ENCODE assay signal across 8 cellular contexts in genomic region chr2:10120938-10121574, GRCh38. TPM values are rescaled to one million over a fixed set of nuclear protein-coding genes. Genes with fewer than 3 reads are reported as not detected.
DNase-seq lines count a peak whose midpoint lies in the region; ATAC-seq, FAIRE-seq and TF ChIP-seq lines count a peak whose summit lies in the region.

No MANE protein-coding gene starts in this region.

- H3K27me3 ChIP-seq in SJCRH30 (no peaks in the 10 kb centered on the region), esophagus muscularis mucosa (peaks cover 0 to 30% (median 14%) of the 10 kb centered on the region in 4 donors), psoas muscle (ENCODE audit: insufficient read depth in 3 of 3, low read length in 2 of 3) (peaks cover 0 to 12% (median 2%) of the 10 kb centered on the region in 3 donors)

- TF ChIP-seq CTCF in AG04449 (IDR thresholded peaks at IDR 0.05; ENCODE audit: insufficient read depth, low read length, missing control alignments): no peak
- TF ChIP-seq CTCF in esophagus muscularis mucosa (IDR thresholded peaks at IDR 0.05): no peak
- no peak for TF ChIP-seq CTCF in psoas muscle (IDR thresholded peaks at IDR 0.05)

- POLR2A ChIA-PET in AG04449 (lab: Yijun Ruan, JAX): interaction anchor here (0.8 to 1.0 kb wide), 2 partner anchors 288 to 327 kb away, joined by 3 to 4 read pairs; partner anchors contain the start of gene ODC1

- ATAC-seq in psoas muscle (no peak), HG02981 (IDR thresholded peaks at IDR 0.05; ENCODE audit: unreplicated experiment) (no peak), HG03457 (IDR thresholded peaks at IDR 0.05; ENCODE audit: unreplicated experiment) (no peak)

- no peaks in the 10 kb centered on the region for H3K9me3 ChIP-seq in SJCRH30 (replicated peaks)
- no peaks in the 10 kb centered on the region for H3K9me3 ChIP-seq in esophagus muscularis mucosa
- no peaks in the 10 kb centered on the region for H3K9me3 ChIP-seq in psoas muscle

- peak; percentile 60 for FAIRE-seq in GM19239 (lab: Jason Lieb, UNC)

- TF ChIP-seq EP300 in esophagus muscularis mucosa (IDR thresholded peaks at IDR 0.05): no peak

- CTCF ChIA-PET in AG04449 (lab: Yijun Ruan, JAX): interaction anchor here (1.0 to 4.4 kb wide), 4 partner anchors 13 to 314 kb away, joined by 3 to 23 read pairs (median 10); no protein-coding TSS in a partner anchor

- DNase-seq in AG04449 (ENCODE audit: low read depth, low spot score) (no peak), GM19239 (ENCODE audit: insufficient read length, low spot score) (no peak), SJCRH30 (peak; percentile 32 to 71), esophagus muscularis mucosa (ENCODE audit: extremely low spot score) (no peak), psoas muscle (no peak)
- no peak for DNase-seq in activated CD4-positive, alpha-beta T cell treated with anti-CD3 and anti-CD28 coated beads, Interleukin-2, amount 50 U/mL, for 48 hours

- H3K36me3 ChIP-seq in SJCRH30: peaks cover 29% of the 10 kb centered on the region
- no peaks in the 10 kb centered on the region for H3K36me3 ChIP-seq in esophagus muscularis mucosa
- H3K36me3 ChIP-seq in psoas muscle (ENCODE audit: insufficient read depth in 1 of 2, low read depth in 1 of 2): no peaks in the 10 kb centered on the region

- TF ChIP-seq POLR2A in esophagus muscularis mucosa (IDR thresholded peaks at IDR 0.05; ENCODE audit: low read depth): no peak

- H3K4me1 ChIP-seq in SJCRH30 (peaks cover 12% of the 10 kb centered on the region; the same call in 1 of the 2 replicates), esophagus muscularis mucosa (peaks cover 20 to 43% (median 37%) of the 10 kb centered on the region in 4 donors), psoas muscle (peaks cover 27% of the 10 kb centered on the region)

- H3K4me3 ChIP-seq in AG04449 (ENCODE audit: low read depth, low read length) (peak overlapping the region; percentile 69), SJCRH30 (peak overlapping the region; percentile 94), esophagus muscularis mucosa (peak overlapping the region; percentile 63 to 78 (median 68)), psoas muscle (peak overlapping the region; percentile 76)

- 42% methylated on average over 9 of the region's 9 CpGs for WGBS in esophagus muscularis mucosa
- WGBS in psoas muscle, 3 donors: 42 to 49% (median 45%) methylated on average over 9 of the region's 9 CpGs

- H3K27ac ChIP-seq in SJCRH30: peak overlapping the region; percentile 98
- H3K27ac ChIP-seq in esophagus muscularis mucosa (replicated peaks in 1 of 4): peak overlapping the region; percentile 58 to 81 (median 76)
- peak overlapping the region; percentile 79 for H3K27ac ChIP-seq in psoas muscle

- intact Hi-C loops in esophagus muscularis mucosa (cut with DNase I): loop anchor here (5.0 to 10.0 kb wide), 2 partner anchors 181 to 544 kb away; partner anchors contain the start of gene HPCAL1
- intact Hi-C loops in psoas muscle (cut with DNase I): loop anchor here (5.0 kb wide), 2 partner anchors 286 to 546 kb away; no protein-coding TSS in a partner anchor

RNA-seq across cellular contexts. Expression of gene RRM2, which starts 1.5 kb away (rescaled TPM):
- 417 and 456 TPM in 2 replicates for total RNA-seq in SJCRH30 (2014; rRNA removed; shearing (Covaris generic))
- total RNA-seq in esophagus muscularis mucosa: 1 to 10 TPM in 2 of 4 donors, not detected in 2; 1.7 to 4.6 TPM
- total RNA-seq in psoas muscle: 1 to 10 TPM in 1 of 4 donors, under 1 TPM in 1, not detected in 2; 0.27 to 1.3 TPM
- polyA plus RNA-seq in psoas muscle: 1 to 10 TPM in 1 of 3 donors, under 1 TPM in 2; 0.35 to 9.3 (median 0.96) TPM

RNA-seq across cellular contexts. Expression of gene CYS1, which starts 40.8 kb away (rescaled TPM):
- total RNA-seq in SJCRH30 (2014; rRNA removed; shearing (Covaris generic)): not detected in 2 replicates
- 10 to 100 TPM; 16.9 to 56.4 (median 35.4) TPM for total RNA-seq in esophagus muscularis mucosa
- total RNA-seq in psoas muscle: under 1 TPM; 0.13 to 0.58 (median 0.16) TPM
- under 1 TPM; 0.06 to 0.10 (median 0.07) TPM for polyA plus RNA-seq in psoas muscle

Comparison
In these comparisons a context has a peak if more than half of its experiments do, and no peak if none do; other contexts are left out.
1. DNase-seq: peak in SJCRH30 (2 of 2); none in AG04449 (single experiment), GM19239 (single experiment), esophagus muscularis mucosa (single experiment), psoas muscle (0 of 2) and activated CD4-positive, alpha-beta T cell treated with anti-CD3 and anti-CD28 coated beads, Interleukin-2, amount 50 U/mL, for 48 hours (0 of 2).
2. RNA of gene RRM2, which starts 1.5 kb away (total RNA-seq): 417 to 456 TPM in SJCRH30; 1.7 to 4.6 TPM in esophagus muscularis mucosa and 0.27 to 1.3 TPM in psoas muscle; every median in the first group is over 10 times any median in the second.
3. RNA of gene CYS1, which starts 40.8 kb away (total RNA-seq): 16.9 to 56.4 TPM in esophagus muscularis mucosa; 0.13 to 0.58 TPM in psoas muscle and not detected in SJCRH30; every median in the first group is over 10 times any median in the second.
4. Peak in every context shown above with its lines, with median percentiles within 50 percentile points of each other: H3K4me3 ChIP-seq and H3K27ac ChIP-seq.